ENCODE assay signal across 24 cellular contexts in genomic region chr3:7707192-7707591, GRCh38.
DNase-seq lines count a peak whose midpoint lies in the region; ATAC-seq, FAIRE-seq and TF ChIP-seq lines count a peak whose summit lies in the region.
"Had no signal": no experiment of that assay in that cellular context is flagged by ENCODE, and none has a peak within 500 bp of the region (broad histone marks: within the 10 kb centered on the region; RNA-seq: fewer than 3 reads in every experiment).

No MANE protein-coding gene starts in this region.

- no peaks in the 10 kb centered on the region for H3K79me2 ChIP-seq in endothelial cell of umbilical vein (ENCODE audit: control insufficient read depth, insufficient read depth, low read length)

- H3K36me3 ChIP-seq in endothelial cell of umbilical vein (ENCODE audit: control insufficient read depth in 2 of 2, extremely low read depth in 1 of 2, insufficient read depth in 2 of 2, low read length in 2 of 2): no peaks in the 10 kb centered on the region
- H3K36me3 ChIP-seq in MG63: no peaks in the 10 kb centered on the region
- H3K36me3 ChIP-seq: BLaER1, brain microvascular endothelial cell, gastroesophageal sphincter, uterus had no signal

- no peak overlapping the region for H3K4me3 Mint-ChIP-seq in nephron progenitor cell
- H3K4me3 Mint-ChIP-seq in WTC11: no peak overlapping the region
- no peak overlapping the region for H3K4me3 Mint-ChIP-seq in activated naive CD8-positive, alpha-beta T cell treated with anti-CD3 and anti-CD28 coated beads for 36 hours
- H3K4me3 Mint-ChIP-seq: activated naive CD8-positive, alpha-beta T cell treated with anti-CD3 and anti-CD28 coated beads, Interleukin-2, amount 10 ng/mL, durations not matched to agents 7 days and 5 days; H9; nephron; T-helper 2 cell treated with Interferon-gamma antibody and Interleukin-4, amounts not matched to agents 5 μg/mL and 100 μg/mL, for 36 hours had no signal

- POLR2A ChIA-PET in endothelial cell of umbilical vein (lab: Charles Lee): interaction anchor here (1.4 kb wide), 1 partner anchor 23 kb away, joined by 5 read pairs; no protein-coding TSS in a partner anchor
- POLR2A ChIA-PET in WTC11 (lab: Charles Lee): no interaction called here

- H3K36me3 Mint-ChIP-seq in nephron progenitor cell (ENCODE audit: low read depth): no peaks in the 10 kb centered on the region
- no peaks in the 10 kb centered on the region for H3K36me3 Mint-ChIP-seq in WTC11
- H3K36me3 Mint-ChIP-seq in activated naive CD8-positive, alpha-beta T cell treated with anti-CD3 and anti-CD28 coated beads for 36 hours: no peaks in the 10 kb centered on the region
- H3K36me3 Mint-ChIP-seq: activated naive CD8-positive, alpha-beta T cell treated with anti-CD3 and anti-CD28 coated beads, Interleukin-2, amount 10 ng/mL, durations not matched to agents 7 days and 5 days; IgD-negative memory B cell had no signal

- H3K27me3 Mint-ChIP-seq in nephron progenitor cell (ENCODE audit: low read depth, poor library complexity) (peaks cover 3% of the 10 kb centered on the region), WTC11 (ENCODE audit: low read depth) (no peaks in the 10 kb centered on the region)
- no peaks in the 10 kb centered on the region for H3K27me3 Mint-ChIP-seq in activated naive CD8-positive, alpha-beta T cell treated with anti-CD3 and anti-CD28 coated beads for 36 hours
- H3K27me3 Mint-ChIP-seq: activated naive CD8-positive, alpha-beta T cell treated with anti-CD3 and anti-CD28 coated beads, Interleukin-2, amount 10 ng/mL, durations not matched to agents 7 days and 5 days; IgD-negative memory B cell had no signal

- no peaks in the 10 kb centered on the region for H3K9me1 ChIP-seq in endothelial cell of umbilical vein (replicated peaks; ENCODE audit: control insufficient read depth, extremely low read depth, insufficient read depth, low read length)

- H3K9me3 Mint-ChIP-seq in nephron progenitor cell (no peaks in the 10 kb centered on the region), WTC11 (no peaks in the 10 kb centered on the region)
- H3K9me3 Mint-ChIP-seq in activated naive CD8-positive, alpha-beta T cell treated with anti-CD3 and anti-CD28 coated beads for 36 hours: no peaks in the 10 kb centered on the region
- H3K9me3 Mint-ChIP-seq: activated naive CD8-positive, alpha-beta T cell treated with anti-CD3 and anti-CD28 coated beads, Interleukin-2, amount 10 ng/mL, durations not matched to agents 7 days and 5 days; H9; nephron; T-helper 2 cell treated with Interferon-gamma antibody and Interleukin-4, amounts not matched to agents 5 μg/mL and 100 μg/mL, for 36 hours had no signal

- H3K9ac ChIP-seq in endothelial cell of umbilical vein (replicated peaks; ENCODE audit: extremely low read depth, insufficient read depth, low read length): peak overlapping the region; percentile 45
- H3K9ac ChIP-seq: BLaER1 had no signal

- H3K4me3 ChIP-seq in endothelial cell of umbilical vein (replicated peaks in 1 of 3; ENCODE audit: insufficient read depth in 1 of 3, low read depth in 1 of 3, low read length in 3 of 3) (no peak overlapping the region), MG63 (no peak overlapping the region)
- H3K4me3 ChIP-seq: BLaER1, gastroesophageal sphincter, uterus had no signal

- TF ChIP-seq POLR2A in endothelial cell of umbilical vein (IDR thresholded peaks at IDR 0.05; ENCODE audit: low read depth, low read length): peak; percentile 22

- DNase-seq in NCI-H1105 treated with DMSO at 0.1 percent for 48 hours (lab: John Stamatoyannopoulos, UW) (peak; percentile 27), NCI-H1105 (lab: John Stamatoyannopoulos, UW) (no peak), NCI-H510A (lab: John Stamatoyannopoulos, UW) (peak; percentile 17), endothelial cell of umbilical vein (ENCODE audit: low read depth, low spot score) (peak; percentile 74), nephron progenitor cell (peak; percentile 4), WTC11 (ENCODE audit: low spot score) (no peak), MG63 (no peak)
- no peak for DNase-seq in activated naive CD8-positive, alpha-beta T cell treated with anti-CD3 and anti-CD28 coated beads for 36 hours
- DNase-seq: activated CD4-positive, CD25-positive, alpha-beta regulatory T cell treated with anti-CD3 and anti-CD28 coated beads, Interleukin-2, amount 50 U/mL, for 72 hours; activated naive CD8-positive, alpha-beta T cell treated with anti-CD3 and anti-CD28 coated beads, Interleukin-2, amount 10 ng/mL, durations not matched to agents 7 days and 5 days; brain microvascular endothelial cell; H9; midbrain; NCI-H526 treated with DMSO at 0.1 percent for 48 hours; posterior cingulate gyrus; uterus had no signal

- H3K4me1 Mint-ChIP-seq in nephron progenitor cell (peaks cover 19% of the 10 kb centered on the region), WTC11 (no peaks in the 10 kb centered on the region)
- H3K4me1 Mint-ChIP-seq in activated naive CD8-positive, alpha-beta T cell treated with anti-CD3 and anti-CD28 coated beads for 36 hours: peaks cover 4% of the 10 kb centered on the region
- H3K4me1 Mint-ChIP-seq: activated naive CD8-positive, alpha-beta T cell treated with anti-CD3 and anti-CD28 coated beads, Interleukin-2, amount 10 ng/mL, durations not matched to agents 7 days and 5 days; IgD-negative memory B cell; nephron had no signal

- no TSS peak for BruUV-seq in endothelial cell of umbilical vein (replicated peaks; lab: Mats Ljungman, UMichigan)

- peak; percentile 77 for FAIRE-seq in endothelial cell of umbilical vein (lab: Jason Lieb, UNC)
- FAIRE-seq: A204.1, GM12891 had no signal

- no peak overlapping the region for H3K27ac Mint-ChIP-seq in nephron progenitor cell
- H3K27ac Mint-ChIP-seq in WTC11: no peak overlapping the region
- no peak overlapping the region for H3K27ac Mint-ChIP-seq in activated naive CD8-positive, alpha-beta T cell treated with anti-CD3 and anti-CD28 coated beads for 36 hours
- H3K27ac Mint-ChIP-seq: activated naive CD8-positive, alpha-beta T cell treated with anti-CD3 and anti-CD28 coated beads, Interleukin-2, amount 10 ng/mL, durations not matched to agents 7 days and 5 days; H9; IgD-negative memory B cell; nephron; T-helper 2 cell treated with Interferon-gamma antibody and Interleukin-4, amounts not matched to agents 5 μg/mL and 100 μg/mL, for 36 hours had no signal

- H2AFZ ChIP-seq in endothelial cell of umbilical vein (ENCODE audit: low read depth, low read length): peak overlapping the region; percentile 78

- H3K27me3 ChIP-seq in endothelial cell of umbilical vein (ENCODE audit: control insufficient read depth in 2 of 2, insufficient read depth in 2 of 2, low read length in 2 of 2) (no peaks in the 10 kb centered on the region), MG63 (no peaks in the 10 kb centered on the region)
- H3K27me3 ChIP-seq: BLaER1, brain microvascular endothelial cell, gastroesophageal sphincter, uterus had no signal

- CTCF ChIA-PET in endothelial cell of umbilical vein (lab: Charles Lee): interaction anchor here (0.5 to 3.0 kb wide), 5 partner anchors 9 to 421 kb away, joined by 3 to 14 read pairs (median 3); no protein-coding TSS in a partner anchor
- CTCF ChIA-PET in WTC11 (lab: Charles Lee): no interaction called here

- intact Hi-C loops in endothelial cell of umbilical vein (cut with micrococcal nuclease): loop anchor here (1.0 to 5.0 kb wide), 4 partner anchors 24 to 325 kb away; no protein-coding TSS in a partner anchor

- H3K9me3 ChIP-seq in endothelial cell of umbilical vein (replicated peaks; ENCODE audit: control insufficient read depth, insufficient read depth, low read length): no peaks in the 10 kb centered on the region
- H3K9me3 ChIP-seq in MG63: no peaks in the 10 kb centered on the region
- H3K9me3 ChIP-seq: BLaER1, gastroesophageal sphincter, uterus had no signal

- H4K20me1 ChIP-seq in endothelial cell of umbilical vein (replicated peaks; ENCODE audit: control insufficient read depth, extremely low read depth, insufficient read depth, low read length): no peaks in the 10 kb centered on the region
- H4K20me1 ChIP-seq: BLaER1 had no signal

- TF ChIP-seq CTCF in endothelial cell of umbilical vein (IDR thresholded peaks at IDR 0.05; ENCODE audit: extremely low read depth in 1 of 2, insufficient read depth in 1 of 2, low read depth in 1 of 2, low read length in 2 of 2) (no peak), nephron progenitor cell (IDR thresholded peaks at IDR 0.05) (no peak), WTC11 (IDR thresholded peaks at IDR 0.05) (no peak)

- dilution Hi-C loops in endothelial cell of umbilical vein (cut with MboI; ENCODE audit: extremely low pct_ligation_motif_present, low sequenced_read_pairs): no loop called here

- peaks cover 55% of the 10 kb centered on the region for H3K4me1 ChIP-seq in endothelial cell of umbilical vein (ENCODE audit: control insufficient read depth, extremely low read depth, insufficient read depth, low read length)
- H3K4me1 ChIP-seq: BLaER1, gastroesophageal sphincter, uterus had no signal

- no peak for ATAC-seq in WTC11
- ATAC-seq: gastroesophageal sphincter had no signal

- peak overlapping the region; percentile 38 for H3K4me2 ChIP-seq in endothelial cell of umbilical vein (ENCODE audit: insufficient read depth, low read length)
- H3K4me2 ChIP-seq: BLaER1 had no signal

- peak overlapping the region; percentile 95 for H3K27ac ChIP-seq in endothelial cell of umbilical vein (ENCODE audit: insufficient read depth, low read depth, low read length)
- H3K27ac ChIP-seq: BLaER1, brain microvascular endothelial cell, epithelial cell of prostate, gastroesophageal sphincter, uterus had no signal

TF ChIP-seq in endothelial cell of umbilical vein, 7 proteins besides CTCF, POLR2A, EP300 and RAD21 (continues in another document):
- TF ChIP-seq POLR2AphosphoS5 (IDR thresholded peaks at IDR 0.05; ENCODE audit: insufficient read depth, low read depth, low read length) (no peak), EZH2 (IDR thresholded peaks at IDR 0.05; ENCODE audit: borderline replicate concordance, low read depth, low read length, severe bottlenecking) (no peak), GATA2 (IDR thresholded peaks at IDR 0.05; ENCODE audit: insufficient read depth, insufficient read length, low read depth, low read length) (peak; percentile 65), MYC (IDR thresholded peaks at IDR 0.05; ENCODE audit: low read depth, low read length) (peak; percentile 66)

TF ChIP-seq in WTC11, 78 proteins besides CTCF, POLR2A, EP300 and RAD21 (continues in another document):
- no peak for TF ChIP-seq NR2C2 (CRISPR knock-in tag; IDR thresholded peaks at IDR 0.05)

Comparison
In these comparisons a context has a peak if more than half of its experiments do, and no peak if none do; other contexts are left out.
1. DNase-seq: peak in NCI-H1105 treated with DMSO at 0.1 percent for 48 hours (single experiment), NCI-H510A (single experiment), endothelial cell of umbilical vein (single experiment) and nephron progenitor cell (single experiment); none in NCI-H1105 (single experiment), WTC11 (single experiment), MG63 (single experiment) and activated naive CD8-positive, alpha-beta T cell treated with anti-CD3 and anti-CD28 coated beads for 36 hours (single experiment).